8 cellular contexts compared by ENCODE assay signal in genomic region chr10:132422169-132422691, GRCh38. TPM values are rescaled to one million over a fixed set of nuclear protein-coding genes. Genes with fewer than 3 reads are reported as not detected.
DNase-seq lines count a peak whose midpoint lies in the region; ATAC-seq, FAIRE-seq and TF ChIP-seq lines count a peak whose summit lies in the region.

No MANE protein-coding gene starts in this region.

- H2AFZ ChIP-seq in OCI-LY3 (ENCODE audit: low read depth, low read length): peak overlapping the region; percentile 73
- H2AFZ ChIP-seq in HepG2 (ENCODE audit: low read length): no peak overlapping the region

- TF ChIP-seq CTCF in HFFc6 (IDR thresholded peaks at IDR 0.05) (no peak), OCI-LY3 (IDR thresholded peaks at IDR 0.05; ENCODE audit: low read depth, low read length) (no peak), HepG2 (CRISPR knock-in tag; IDR thresholded peaks at IDR 0.05) (no peak), upper lobe of left lung (IDR thresholded peaks at IDR 0.05) (no peak)

- H3K4me2 ChIP-seq in OCI-LY3 (ENCODE audit: low read length) (peak overlapping the region; percentile 62), HepG2 (ENCODE audit: low read depth, low read length) (peak overlapping the region; percentile 85)

- no peak for TF ChIP-seq RAD21 in HepG2 (CRISPR knock-in tag; IDR thresholded peaks at IDR 0.05)

- TF ChIP-seq EP300 in HepG2 (IDR thresholded peaks at IDR 0.05; ENCODE audit: low read depth in 2 of 2, low read length in 2 of 2) (no peak), HepG2 (CRISPR knock-in tag; IDR thresholded peaks at IDR 0.05; ENCODE audit: borderline replicate concordance) (no peak), upper lobe of left lung (IDR thresholded peaks at IDR 0.05) (no peak)

- H3K36me3 Mint-ChIP-seq in HFFc6 (ENCODE audit: low read depth): no peaks in the 10 kb centered on the region

- BruUV-seq in HepG2 (replicated peaks; lab: Mats Ljungman, UMichigan): no TSS peak

- H3K9ac ChIP-seq in OCI-LY3 (ENCODE audit: low read length) (peak overlapping the region; percentile 47; the same call in 1 of the 2 replicates), HepG2 (ENCODE audit: insufficient read depth, low read depth, low read length) (peak overlapping the region; percentile 62; the same call in 1 of the 2 replicates)

- H3K27me3 ChIP-seq in OCI-LY3 (ENCODE audit: low read depth, low read length) (no peaks in the 10 kb centered on the region), HepG2 (ENCODE audit: control insufficient read depth in 1 of 2, insufficient read depth in 2 of 2, low read length in 2 of 2) (peaks cover 0 to 2% of the 10 kb centered on the region in 2 experiments; a peak in 1 of 5 replicates), upper lobe of left lung (no peaks in the 10 kb centered on the region)

- WGBS in HepG2 (ENCODE audit: low lambda C conversion rate): 56% methylated on average over 3 of the region's 20 CpGs
- WGBS in upper lobe of left lung, 2 donors: 66 to 80% methylated on average over 4 to 18 of the region's 20 CpGs

- DNase-seq in DMS153 (lab: John Stamatoyannopoulos, UW) (peak; percentile 83), HFFc6 (no peak), HepG2 (ENCODE audit: low spot score) (no peak), upper lobe of left lung (peak in 1 of 2 donors; percentile 90), NCI-H1694 (lab: John Stamatoyannopoulos, UW) (no peak), H4 (ENCODE audit: low spot score) (no peak)

- CTCF ChIA-PET in HepG2 (lab: Yijun Ruan, JAX; ENCODE audit: low intra/inter-chr PET ratio, low total read pairs): no interaction called here

- ATAC-seq in HepG2 (no peak), upper lobe of left lung (ENCODE audit: low FRiP score in 2 of 2) (no peak), GM19452 (IDR thresholded peaks at IDR 0.05; ENCODE audit: unreplicated experiment) (no peak)

- no peaks in the 10 kb centered on the region for H3K4me1 Mint-ChIP-seq in HFFc6 (ENCODE audit: low read depth)

- H3K9me3 Mint-ChIP-seq in HFFc6: no peaks in the 10 kb centered on the region

- TF ChIP-seq POLR2A in HepG2 (IDR thresholded peaks at IDR 0.05; ENCODE audit: insufficient read depth in 1 of 2, low read depth in 2 of 2, low read length in 2 of 2): no peak
- TF ChIP-seq POLR2A in upper lobe of left lung (IDR thresholded peaks at IDR 0.05): no peak

- peak overlapping the region; percentile 31; the same call in 1 of the 2 replicates for H3K27ac Mint-ChIP-seq in HFFc6

- H3K9me3 ChIP-seq in OCI-LY3 (ENCODE audit: insufficient read depth, low read length) (no peaks in the 10 kb centered on the region), HepG2 (ENCODE audit: low read length) (no peaks in the 10 kb centered on the region), upper lobe of left lung (no peaks in the 10 kb centered on the region)

- in situ Hi-C loops in HepG2 (cut with HindIII; ENCODE audit: extremely low pct_ligation_motif_present, low pct_unique_long_range_greater_than_20kb): no loop called here

- H3K36me3 ChIP-seq in OCI-LY3 (replicated peaks; ENCODE audit: low read depth, low read length) (no peaks in the 10 kb centered on the region), HepG2 (replicated peaks in 1 of 2; ENCODE audit: control insufficient read depth in 1 of 2, insufficient read depth in 2 of 2, low read length in 2 of 2) (no peaks in the 10 kb centered on the region), upper lobe of left lung (peaks cover 0 to 6% (median 2%) of the 10 kb centered on the region in 4 donors)

- H3K4me1 ChIP-seq in OCI-LY3 (ENCODE audit: low read length) (peaks cover 30% of the 10 kb centered on the region), HepG2 (ENCODE audit: insufficient read depth, low read length) (peaks cover 40% of the 10 kb centered on the region), upper lobe of left lung (peaks cover 56 to 68% (median 63%) of the 10 kb centered on the region in 4 donors)

- H3K79me2 ChIP-seq in OCI-LY3 (ENCODE audit: low read length): no peaks in the 10 kb centered on the region
- no peaks in the 10 kb centered on the region for H3K79me2 ChIP-seq in HepG2 (ENCODE audit: insufficient read depth, low read length)

- no peaks in the 10 kb centered on the region for H3K27me3 Mint-ChIP-seq in HFFc6 (ENCODE audit: insufficient read depth)

- no peak overlapping the region for H3K4me3 Mint-ChIP-seq in HFFc6

- no peaks in the 10 kb centered on the region for H4K20me1 ChIP-seq in OCI-LY3 (ENCODE audit: insufficient read depth, low read length)
- H4K20me1 ChIP-seq in HepG2 (ENCODE audit: insufficient read depth, low read length): no peaks in the 10 kb centered on the region

- H3K27ac ChIP-seq in OCI-LY3 (ENCODE audit: low read length) (peak overlapping the region; percentile 40), HepG2 (ENCODE audit: extremely low read length, insufficient read depth, low read length) (no peak overlapping the region), upper lobe of left lung (peak overlapping the region; percentile 91 to 98 (median 94))

- H3K4me3 ChIP-seq in OCI-LY3 (ENCODE audit: low read length) (peak overlapping the region; percentile 18; the same call in 1 of the 2 replicates), HepG2 (replicated peaks in 1 of 3; ENCODE audit: insufficient read depth in 1 of 3, low read depth in 2 of 3, low read length in 3 of 3) (peak overlapping the region in 1 of 3 experiments; percentile 70; a peak in 2 of 6 replicates), upper lobe of left lung (no peak overlapping the region)

- POLR2A ChIA-PET in HepG2 (lab: Yijun Ruan, JAX): interaction anchor here (1.0 to 2.2 kb wide), 4 partner anchors 7 to 25 kb away, joined by 3 to 6 read pairs (median 5); no protein-coding TSS in a partner anchor

- FAIRE-seq in HepG2 (lab: Jason Lieb, UNC): no peak

- intact Hi-C loops in HepG2 (cut with micrococcal nuclease; ENCODE audit: unreplicated experiment): no loop called here

TF ChIP-seq in HepG2, 621 proteins besides CTCF, POLR2A, EP300 and RAD21:
- peak; percentile 36; the same call in 1 of the 2 replicates for TF ChIP-seq SRY (CRISPR knock-in tag; IDR thresholded peaks at IDR 0.05)
- no peak for TF ChIP-seq NFRKB (IDR thresholded peaks at IDR 0.05)

RNA-seq across cellular contexts. Expression of gene PWWP2B, which starts 25.2 kb away (rescaled TPM):
- 1 to 10 TPM; 4.1 to 6.3 (median 4.7) TPM for total RNA-seq in HFFc6 (2021; fragmentation: NEBNext Ultra II Directional; extraction: Animal tissue kit (Norgen Biotek cat#: 25700))
- total RNA-seq in HepG2 (2016; rRNA removed; fragmentation: Illumina TruSeq; extraction: Trizol) (3.5 and 4.7 TPM in 2 replicates), upper lobe of left lung (10 to 100 TPM; 20.2 to 54.4 (median 32.9) TPM)
- 1.3 and 1.8 TPM in 2 replicates for total RNA-seq in HepG2 (2016; cell fraction: cytosol; rRNA removed; fragmentation: Illumina TruSeq; extraction: Trizol; ENCODE audit: low read depth)
- total RNA-seq in HepG2 (2016; cell fraction: insoluble cytoplasmic fraction; rRNA removed; fragmentation: Illumina TruSeq; extraction: Trizol): 3.2 and 5.1 TPM in 2 replicates
- 3.2 and 3.7 TPM in 2 replicates for total RNA-seq in HepG2 (2016; cell fraction: membrane; rRNA removed; fragmentation: Illumina TruSeq; extraction: Trizol)
- total RNA-seq in HepG2 (2016; cell fraction: nucleus; rRNA removed; fragmentation: Illumina TruSeq; extraction: Trizol): 2.9 and 3.1 TPM in 2 replicates
- 2.3 and 3.7 TPM in 2 replicates for polyA plus RNA-seq in HepG2 (2011; rRNA removed)
- 3.1 and 4.4 TPM in 2 replicates for polyA plus RNA-seq in HepG2 (2011; cell fraction: cytosol; rRNA removed)
- polyA plus RNA-seq in HepG2 (2011; cell fraction: nucleus; rRNA removed): 12.7 and 14.5 TPM in 2 replicates
- 2.3 and 4.1 TPM in 2 replicates for polyA plus RNA-seq in HepG2 (2012)
- polyA plus RNA-seq in HepG2 (2016; cell fraction: cytosol; fragmentation: Illumina TruSeq; extraction: Trizol; ENCODE audit: low read depth): 1.2 and 1.3 TPM in 2 replicates
- 2.8 and 3.2 TPM in 2 replicates for polyA plus RNA-seq in HepG2 (2016; cell fraction: insoluble cytoplasmic fraction; fragmentation: Illumina TruSeq; extraction: Trizol; ENCODE audit: low read depth)
- 2.2 and 2.3 TPM in 2 replicates for polyA plus RNA-seq in HepG2 (2016; cell fraction: membrane; fragmentation: Illumina TruSeq; extraction: Trizol; ENCODE audit: low read depth)
- 5.4 and 5.6 TPM in 2 replicates for polyA plus RNA-seq in HepG2 (2016; cell fraction: nucleus; fragmentation: Illumina TruSeq; extraction: Trizol; ENCODE audit: insufficient read depth, low read depth)
- 3.9 and 6.3 TPM in 2 replicates for polyA minus RNA-seq in HepG2 (2011; rRNA and poly(A)+ RNA removed; ENCODE audit: low replicate concordance)
- 4.8 and 5.9 TPM in 2 replicates for polyA minus RNA-seq in HepG2 (2011; cell fraction: cytosol; rRNA and poly(A)+ RNA removed)
- polyA minus RNA-seq in HepG2 (2011; cell fraction: nucleus; rRNA and poly(A)+ RNA removed): 2.7 and 3.5 TPM in 2 replicates
- 2.2 and 6.2 TPM in 2 replicates for total RNA-seq in H4 (2014; rRNA removed; shearing (Covaris generic))
